Comparison of ENCODE assay signal across 20 cellular contexts in the genomic region with DNA sequence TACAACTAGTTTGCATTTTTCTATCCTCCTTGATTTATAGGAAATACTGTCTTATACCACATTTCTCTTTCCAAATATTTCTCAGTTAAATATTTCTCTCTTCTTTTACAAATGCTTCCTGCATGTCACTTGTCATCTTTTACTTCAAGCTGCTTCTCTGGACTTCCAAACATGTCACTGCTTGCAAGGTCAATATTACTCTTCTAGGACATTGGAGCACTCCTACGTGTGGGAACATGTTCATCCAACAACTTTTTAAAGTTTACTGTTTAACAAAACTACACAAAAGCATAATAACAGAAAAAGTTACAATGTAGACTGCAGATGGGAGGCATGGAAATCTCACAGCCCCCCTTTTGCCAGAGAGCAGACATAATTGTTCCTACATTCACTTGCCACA. TPM values are rescaled to one million over a fixed set of nuclear protein-coding genes. Genes with fewer than 3 reads are reported as not detected.
DNase-seq lines count a peak whose midpoint lies in the region; ATAC-seq, FAIRE-seq and TF ChIP-seq lines count a peak whose summit lies in the region.
"Had no signal": no experiment of that assay in that cellular context is flagged by ENCODE, and none has a peak within 500 bp of the region (broad histone marks: within the 10 kb centered on the region; RNA-seq: fewer than 3 reads in every experiment).

No MANE protein-coding gene starts in this region.

- no peak for FAIRE-seq in bronchial epithelial cell (lab: Jason Lieb, UNC)
- FAIRE-seq: A549, D721Med, G401.6, GM12891, GM19239 had no signal

- peak; percentile 70 for DNase-seq in bronchial epithelial cell (ENCODE audit: low read depth)
- DNase-seq in epithelial cell of esophagus (ENCODE audit: low read depth), result peak; percentile 51
- no peak for DNase-seq in 8988T
- no peak for DNase-seq in cerebellar cortex (ENCODE audit: low spot score)
- DNase-seq: AML-193; Caco-2; Calu3; CD4-positive, alpha-beta T cell; CD8-positive, alpha-beta T cell; DMS79 treated with DMSO at 0.1 percent for 48 hours; GF-D8 had no signal

- no peak for TF ChIP-seq CTCF in bronchial epithelial cell (IDR thresholded peaks at IDR 0.05; ENCODE audit: insufficient read depth, low read length, severe bottlenecking)
- TF ChIP-seq CTCF in epithelial cell of esophagus (IDR thresholded peaks at IDR 0.05; ENCODE audit: insufficient read depth, low read depth, low read length, missing control alignments), result no peak
- TF ChIP-seq CTCF in nephron (IDR thresholded peaks at IDR 0.05; ENCODE audit: unreplicated experiment in 3 of 3), result no peak

- no peaks in the 10 kb centered on the region for H3K27me3 Mint-ChIP-seq in nephron (ENCODE audit: low read depth)
- H3K27me3 Mint-ChIP-seq: B cell; CD4-positive, alpha-beta T cell had no signal

- peaks cover 5% of the 10 kb centered on the region for H3K36me3 Mint-ChIP-seq in nephron (ENCODE audit: low read depth)
- H3K36me3 Mint-ChIP-seq: CD8-positive, alpha-beta T cell had no signal

- peaks cover 14% of the 10 kb centered on the region for H3K9me3 Mint-ChIP-seq in nephron

- ATAC-seq in HG02642 (IDR thresholded peaks at IDR 0.05; ENCODE audit: poor library complexity, unreplicated experiment), result no peak
- ATAC-seq: A549; CD8-positive, alpha-beta T cell had no signal

- H3K27ac Mint-ChIP-seq in nephron, result peak overlapping the region in 2 of 3 experiments; percentile 26 to 35
- H3K27ac Mint-ChIP-seq: B cell; CD4-positive, alpha-beta T cell; CD8-positive, alpha-beta T cell had no signal

- H3K36me3 ChIP-seq in bronchial epithelial cell (ENCODE audit: control insufficient read depth, insufficient read depth, low read length), result no peaks in the 10 kb centered on the region
- H3K36me3 ChIP-seq: BLaER1 treated with 17β-estradiol and CSF1 and Interleukin-3, amounts not matched to agents 10 nM and 100 nM had no signal

- H3K4me3 ChIP-seq in bronchial epithelial cell (ENCODE audit: low read depth, low read length) (no peak overlapping the region), epithelial cell of esophagus (ENCODE audit: low read length) (no peak overlapping the region)
- H3K4me3 ChIP-seq: A549; BLaER1 treated with 17β-estradiol and CSF1 and Interleukin-3, amounts not matched to agents 10 nM and 100 nM had no signal

- no peak overlapping the region for H3K4me3 Mint-ChIP-seq in nephron
- H3K4me3 Mint-ChIP-seq: B cell; CD4-positive, alpha-beta T cell; CD8-positive, alpha-beta T cell had no signal

- H3K27me3 ChIP-seq in bronchial epithelial cell (ENCODE audit: control insufficient read depth, insufficient read depth, low read length), result no peaks in the 10 kb centered on the region
- H3K27me3 ChIP-seq: BLaER1 treated with 17β-estradiol and CSF1 and Interleukin-3, amounts not matched to agents 10 nM and 100 nM had no signal

- H3K4me1 Mint-ChIP-seq in nephron, result no peaks in the 10 kb centered on the region
- H3K4me1 Mint-ChIP-seq: B cell had no signal

RNA-seq across cellular contexts. Expression of a gene that starts 28.5 kb away (rescaled TPM):
- total RNA-seq in bronchial epithelial cell, result 2.4 and 30.3 TPM in 2 replicates
- total RNA-seq: B cell; Caco-2; Calu3; CD4-positive, alpha-beta T cell; CD8-positive, alpha-beta T cell had no signal

Comparison
In these comparisons a context has a peak if more than half of its experiments do, and no peak if none do; other contexts are left out.
1. DNase-seq: peak in bronchial epithelial cell (single experiment) and epithelial cell of esophagus (single experiment); none in 8988T (single experiment) and cerebellar cortex (single experiment).